15 cellular contexts compared by ENCODE assay signal in genomic region chr6:1600764-1601615, GRCh38. TPM values are rescaled to one million over a fixed set of nuclear protein-coding genes. Genes with fewer than 3 reads are reported as not detected.
"Had no signal": no experiment of that assay in that cellular context is flagged by ENCODE, and none has a peak within 500 bp of the region (broad histone marks: within the 10 kb centered on the region; RNA-seq: fewer than 3 reads in every experiment).

No MANE protein-coding gene starts in this region.

- H3K36me3 ChIP-seq: upper lobe of left lung had no signal

- H3K4me3 Mint-ChIP-seq: activated CD4-positive, alpha-beta memory T cell treated with anti-CD3 and anti-CD28 coated beads, Interleukin-2, amount 10 ng/mL, durations not matched to agents 7 days and 5 days; activated naive CD8-positive, alpha-beta T cell treated with anti-CD3 and anti-CD28 coated beads, Interleukin-2, amount 50 U/mL, for 24 hours; activated T-cell treated with anti-CD3 and anti-CD28 coated beads, Interleukin-2, amount 50 U/mL, for 72 hours; T-cell had no signal

- H3K4me3 ChIP-seq: upper lobe of left lung had no signal

- ATAC-seq: activated naive CD8-positive, alpha-beta T cell treated with anti-CD3 and anti-CD28 coated beads, Interleukin-2, amount 50 U/mL, for 24 hours; activated T-cell treated with anti-CD3 and anti-CD28 coated beads, Interleukin-2, amount 50 U/mL, for 72 hours; esophagus mucosa; left cardiac atrium; naive thymus-derived CD4-positive, alpha-beta T cell; T-cell had no signal

- H3K36me3 Mint-ChIP-seq: naive thymus-derived CD4-positive, alpha-beta T cell; T-cell had no signal

- DNase-seq: activated CD4-positive, alpha-beta memory T cell treated with anti-CD3 and anti-CD28 coated beads, Interleukin-2, amount 10 ng/mL, durations not matched to agents 7 days and 5 days; activated naive CD4-positive, alpha-beta T cell treated with Interleukin-2 at 50 U/mL for 16 hours; activated naive CD8-positive, alpha-beta T cell treated with anti-CD3 and anti-CD28 coated beads, Interleukin-2, amount 50 U/mL, for 24 hours; activated T-cell treated with anti-CD3 and anti-CD28 coated beads, Interleukin-2, amount 50 U/mL, for 72 hours; caudate nucleus; cortex of kidney; left cardiac atrium; naive thymus-derived CD4-positive, alpha-beta T cell; stimulated activated naive CD4-positive, alpha-beta T cell; substantia nigra; T-cell; T1000 had no signal

- H3K27ac Mint-ChIP-seq: activated CD4-positive, alpha-beta memory T cell treated with anti-CD3 and anti-CD28 coated beads, Interleukin-2, amount 10 ng/mL, durations not matched to agents 7 days and 5 days; activated naive CD8-positive, alpha-beta T cell treated with anti-CD3 and anti-CD28 coated beads, Interleukin-2, amount 50 U/mL, for 24 hours; activated T-cell treated with anti-CD3 and anti-CD28 coated beads, Interleukin-2, amount 50 U/mL, for 72 hours; naive thymus-derived CD4-positive, alpha-beta T cell; T-cell had no signal

- H3K27ac ChIP-seq: upper lobe of left lung, VCaP had no signal

- H3K9me3 Mint-ChIP-seq: activated CD4-positive, alpha-beta memory T cell treated with anti-CD3 and anti-CD28 coated beads, Interleukin-2, amount 10 ng/mL, durations not matched to agents 7 days and 5 days; activated naive CD8-positive, alpha-beta T cell treated with anti-CD3 and anti-CD28 coated beads, Interleukin-2, amount 50 U/mL, for 24 hours; activated T-cell treated with anti-CD3 and anti-CD28 coated beads, Interleukin-2, amount 50 U/mL, for 72 hours; T-cell had no signal

- H3K9me3 ChIP-seq: upper lobe of left lung had no signal

RNA-seq across cellular contexts. Expression of gene FOXC1, which starts 8.7 kb away (rescaled TPM):
- total RNA-seq: naive thymus-derived CD4-positive, alpha-beta T cell had no signal
- polyA plus RNA-seq: naive thymus-derived CD4-positive, alpha-beta T cell had no signal
